Comparison of ENCODE assay signal across 9 cellular contexts in genomic region chr10:948347-948746, GRCh38.
"Had no signal": no experiment of that assay in that cellular context is flagged by ENCODE, and none has a peak within 500 bp of the region (broad histone marks: within the 10 kb centered on the region; RNA-seq: fewer than 3 reads in every experiment).

No MANE protein-coding gene starts in this region.

- H3K4me3 Mint-ChIP-seq: GM23338, H9, HFFc6 had no signal

- H3K27ac Mint-ChIP-seq: GM23338, H9, HFFc6 had no signal

- H3K9me3 ChIP-seq: HAP-1 had no signal

- H3K36me3 ChIP-seq: HAP-1 had no signal

- H3K9me3 Mint-ChIP-seq: GM23338, H9, HFFc6 had no signal

- H3K27ac ChIP-seq: GM23248 had no signal

- DNase-seq: GM23248, GOT3, H7, H9, HCEC 1CT, HFFc6 had no signal

- ATAC-seq: GM23338, HCT116 had no signal

- H3K4me3 ChIP-seq: GM23248, GM23338, HAP-1 had no signal
